Comparison of ENCODE assay signal across 22 cellular contexts in the genomic region with DNA sequence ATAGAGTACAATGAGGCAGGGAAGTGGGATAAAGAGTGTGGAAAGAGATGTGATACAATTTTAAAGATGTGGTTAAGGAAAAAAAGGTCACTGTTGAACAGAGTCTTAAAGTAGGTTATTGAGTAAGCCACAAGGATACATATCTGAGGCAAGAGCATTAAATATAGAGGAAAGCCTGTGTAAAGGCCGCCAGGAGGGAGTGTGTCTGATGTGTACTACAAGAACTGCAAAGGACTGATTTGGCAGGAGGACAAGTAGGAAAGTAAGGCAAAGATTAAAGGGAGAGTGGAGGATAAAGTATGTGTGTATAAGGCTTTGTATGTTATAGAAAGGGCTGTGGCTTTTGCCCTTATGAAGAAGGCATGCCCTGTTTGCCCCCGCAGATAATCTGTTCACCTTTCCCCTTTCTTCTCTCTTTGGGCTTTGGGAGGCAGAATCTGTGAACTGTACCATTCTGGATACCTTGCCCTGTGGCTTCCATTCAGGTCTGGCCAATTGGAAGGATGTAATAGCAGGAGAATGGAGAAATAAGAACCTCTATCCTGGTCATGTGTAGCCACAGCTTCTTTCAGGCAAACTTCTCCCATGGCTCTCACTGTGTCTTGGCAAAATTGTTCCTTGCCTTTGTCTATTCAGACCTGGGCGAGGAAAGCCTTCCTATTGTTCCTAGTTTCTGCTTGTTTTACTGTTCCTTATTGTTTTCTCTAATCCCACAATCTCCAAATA.
DNase-seq lines count a peak whose midpoint lies in the region; ATAC-seq and TF ChIP-seq lines count a peak whose summit lies in the region.
"Had no signal": no experiment of that assay in that cellular context is flagged by ENCODE, and none has a peak within 500 bp of the region (broad histone marks: within the 10 kb centered on the region; RNA-seq: fewer than 3 reads in every experiment).

No MANE protein-coding gene starts in this region.

- H3K4me1 Mint-ChIP-seq in neural progenitor cell, result peaks cover 2% of the 10 kb centered on the region
- H3K4me1 Mint-ChIP-seq: activated CD4-positive, alpha-beta T cell treated with anti-CD3 and anti-CD28 coated beads for 36 hours; CD4-positive, CD25-positive, alpha-beta regulatory T cell had no signal

- no peak for TF ChIP-seq POLR2A in vagina (IDR thresholded peaks at IDR 0.05)

- peaks cover 13% of the 10 kb centered on the region for H3K9me3 Mint-ChIP-seq in neural progenitor cell

- no peaks in the 10 kb centered on the region for H3K27me3 ChIP-seq in fibroblast of lung (ENCODE audit: control insufficient read depth, insufficient read depth, low read length)
- no peaks in the 10 kb centered on the region for H3K27me3 ChIP-seq in neural progenitor cell
- H3K27me3 ChIP-seq in vagina, result no peaks in the 10 kb centered on the region

- peaks cover 2% of the 10 kb centered on the region for H3K4me1 ChIP-seq in fibroblast of lung (ENCODE audit: control insufficient read depth, extremely low read depth, insufficient read depth, low read length)
- peaks cover 8% of the 10 kb centered on the region for H3K4me1 ChIP-seq in neural progenitor cell
- no peaks in the 10 kb centered on the region for H3K4me1 ChIP-seq in vagina

- no peak overlapping the region for H3K27ac Mint-ChIP-seq in neural progenitor cell
- H3K27ac Mint-ChIP-seq: activated CD4-positive, alpha-beta T cell treated with anti-CD3 and anti-CD28 coated beads for 36 hours; activated naive CD8-positive, alpha-beta T cell; CD4-positive, CD25-positive, alpha-beta regulatory T cell; T-helper 2 cell treated with Interferon-gamma antibody and Interleukin-4, amounts not matched to agents 5 μg/mL and 100 μg/mL, for 36 hours had no signal

- H3K27me3 Mint-ChIP-seq in neural progenitor cell (ENCODE audit: insufficient read depth, low read depth), result no peaks in the 10 kb centered on the region
- H3K27me3 Mint-ChIP-seq: activated CD4-positive, alpha-beta T cell treated with anti-CD3 and anti-CD28 coated beads for 36 hours; activated naive CD8-positive, alpha-beta T cell; CD4-positive, CD25-positive, alpha-beta regulatory T cell had no signal

- H3K4me3 ChIP-seq in fibroblast of lung (replicated peaks in 1 of 4; ENCODE audit: control extremely low read depth in 1 of 4, insufficient read depth in 1 of 4, low read depth in 3 of 4, low read length in 4 of 4) (no peak overlapping the region), neural progenitor cell (no peak overlapping the region), vagina (no peak overlapping the region)
- H3K4me3 ChIP-seq: thoracic aorta had no signal

- H3K79me2 ChIP-seq in fibroblast of lung (ENCODE audit: control insufficient read depth, insufficient read depth, low read length) (no peaks in the 10 kb centered on the region), neural progenitor cell (ENCODE audit: low read depth) (no peaks in the 10 kb centered on the region)

- H3K36me3 ChIP-seq in fibroblast of lung (ENCODE audit: control insufficient read depth, insufficient read depth, low read length) (no peaks in the 10 kb centered on the region), neural progenitor cell (peaks cover 3% of the 10 kb centered on the region), vagina (no peaks in the 10 kb centered on the region)
- H3K36me3 ChIP-seq: thoracic aorta had no signal

- DNase-seq in H4 (ENCODE audit: low spot score) (peak; percentile 10), MV-4-11 (lab: John Stamatoyannopoulos, UW) (peak; percentile 64), fibroblast of lung (ENCODE audit: low read depth in 2 of 2) (peak; percentile 32 to 78), neural progenitor cell (ENCODE audit: low spot score) (peak; percentile 28), vagina (ENCODE audit: extremely low spot score in 2 of 2) (no peak), AG08396 (ENCODE audit: low spot score) (no peak), GF-D8 (lab: John Stamatoyannopoulos, UW) (no peak)
- DNase-seq: activated CD4-positive, alpha-beta T cell treated with anti-CD3 and anti-CD28 coated beads for 36 hours; activated effector memory CD4-positive, alpha-beta T cell treated with Interleukin-2 at 50 U/mL for 16 hours; activated T-cell treated with anti-CD3 and anti-CD28 coated beads for 4 hours; CD4-positive, CD25-positive, alpha-beta regulatory T cell; cerebellar nuclear complex; mammary epithelial cell; NCI-H1436; NCI-H446 treated with DMSO at 0.1 percent for 48 hours; OCI-M1; stimulated activated naive CD8-positive, alpha-beta T cell treated with anti-CD3 and anti-CD28 coated beads, Interleukin-15, Interleukin-2, amounts not matched to agents 100 U/mL and 50 U/mL, for 24 hours had no signal

- H4K20me1 ChIP-seq in fibroblast of lung (ENCODE audit: control insufficient read depth, extremely low read depth, insufficient read depth, low read length) (no peaks in the 10 kb centered on the region), neural progenitor cell (ENCODE audit: low read depth) (no peaks in the 10 kb centered on the region)

- no peak for ATAC-seq in HG03460 (IDR thresholded peaks at IDR 0.05; ENCODE audit: unreplicated experiment)
- ATAC-seq: activated CD4-positive, alpha-beta T cell treated with anti-CD3 and anti-CD28 coated beads for 36 hours; sciatic nerve; stimulated activated naive CD8-positive, alpha-beta T cell treated with anti-CD3 and anti-CD28 coated beads, Interleukin-15, Interleukin-2, amounts not matched to agents 100 U/mL and 50 U/mL, for 24 hours had no signal

- no peak overlapping the region for H3K4me2 ChIP-seq in fibroblast of lung (ENCODE audit: extremely low read depth, insufficient read depth, low read length)
- H3K4me2 ChIP-seq in neural progenitor cell, result peak overlapping the region; percentile 18

- no peaks in the 10 kb centered on the region for H3K36me3 Mint-ChIP-seq in neural progenitor cell
- H3K36me3 Mint-ChIP-seq: activated naive CD8-positive, alpha-beta T cell; CD4-positive, CD25-positive, alpha-beta regulatory T cell had no signal

- intact Hi-C loops in vagina (cut with DNase I), result no loop called here

- H3K9me3 ChIP-seq in fibroblast of lung (ENCODE audit: control insufficient read depth, insufficient read depth, low read depth, low read length) (no peaks in the 10 kb centered on the region), neural progenitor cell (ENCODE audit: low read depth) (peaks cover 5% of the 10 kb centered on the region), vagina (no peaks in the 10 kb centered on the region)
- H3K9me3 ChIP-seq: thoracic aorta had no signal

- TF ChIP-seq CTCF in fibroblast of lung (conservative IDR thresholded peaks at IDR 0.05 in 1 of 2, IDR thresholded peaks at IDR 0.05 in 1 of 2; ENCODE audit: low read depth in 1 of 2, low read length in 2 of 2) (no peak), neural progenitor cell (IDR thresholded peaks at IDR 0.05) (no peak), vagina (IDR thresholded peaks at IDR 0.05) (no peak)

- H3K9ac ChIP-seq in fibroblast of lung (ENCODE audit: insufficient read depth, low read length) (no peak overlapping the region), neural progenitor cell (no peak overlapping the region)

- H3K27ac ChIP-seq in fibroblast of lung (ENCODE audit: insufficient read depth, low read length) (no peak overlapping the region), neural progenitor cell (no peak overlapping the region), vagina (no peak overlapping the region)
- H3K27ac ChIP-seq: thoracic aorta had no signal

- no peak overlapping the region for H2AFZ ChIP-seq in fibroblast of lung (ENCODE audit: low read length)
- H2AFZ ChIP-seq in neural progenitor cell (replicated peaks), result no peak overlapping the region

- no peak overlapping the region for H3K4me3 Mint-ChIP-seq in neural progenitor cell
- H3K4me3 Mint-ChIP-seq: activated CD4-positive, alpha-beta T cell treated with anti-CD3 and anti-CD28 coated beads for 36 hours; activated naive CD8-positive, alpha-beta T cell; CD4-positive, CD25-positive, alpha-beta regulatory T cell; T-helper 2 cell treated with Interferon-gamma antibody and Interleukin-4, amounts not matched to agents 5 μg/mL and 100 μg/mL, for 36 hours had no signal

- H3F3A ChIP-seq in neural progenitor cell (ENCODE audit: low read depth), result no peaks in the 10 kb centered on the region

Comparison
In these comparisons a context has a peak if more than half of its experiments do, and no peak if none do; other contexts are left out.
1. DNase-seq: peak in H4 (single experiment), MV-4-11 (single experiment), fibroblast of lung (2 of 2) and neural progenitor cell (single experiment); none in vagina (0 of 2), AG08396 (single experiment) and GF-D8 (single experiment).